ENCODE assay signal across 1 cellular context in genomic region chr13:33015275-33015674, GRCh38.
A peak's percentile ranks its signal among the peaks of the same experiment; 100 is the strongest.
TF ChIP-seq lines count a peak whose summit lies in the region.

No MANE protein-coding gene starts in this region.

TF ChIP-seq in GM23338, 12 proteins besides CTCF, POLR2A, EP300 and RAD21 (continued from another document):
- TF ChIP-seq, protein P1, sequence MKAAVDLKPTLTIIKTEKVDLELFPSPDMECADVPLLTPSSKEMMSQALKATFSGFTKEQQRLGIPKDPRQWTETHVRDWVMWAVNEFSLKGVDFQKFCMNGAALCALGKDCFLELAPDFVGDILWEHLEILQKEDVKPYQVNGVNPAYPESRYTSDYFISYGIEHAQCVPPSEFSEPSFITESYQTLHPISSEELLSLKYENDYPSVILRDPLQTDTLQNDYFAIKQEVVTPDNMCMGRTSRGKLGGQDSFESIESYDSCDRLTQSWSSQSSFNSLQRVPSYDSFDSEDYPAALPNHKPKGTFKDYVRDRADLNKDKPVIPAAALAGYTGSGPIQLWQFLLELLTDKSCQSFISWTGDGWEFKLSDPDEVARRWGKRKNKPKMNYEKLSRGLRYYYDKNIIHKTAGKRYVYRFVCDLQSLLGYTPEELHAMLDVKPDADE (IDR thresholded peaks at IDR 0.05), result no peak
- TF ChIP-seq JUNB (IDR thresholded peaks at IDR 0.05; ENCODE audit: unreplicated experiment) (no peak), NANOG (IDR thresholded peaks at IDR 0.05; ENCODE audit: borderline replicate concordance) (no peak), EZH2 (IDR thresholded peaks at IDR 0.05; ENCODE audit: low read depth, unreplicated experiment) (peak; percentile 68), CREB1 (CRISPR knock-in tag; IDR thresholded peaks at IDR 0.05; ENCODE audit: low read depth) (peak; percentile 40), REST (IDR thresholded peaks at IDR 0.05; ENCODE audit: unreplicated experiment) (no peak)
